In genomic region chr10:79181680-79182079, GRCh38 we compare ENCODE assay signal across 14 cellular contexts.
DNase-seq lines count a peak whose midpoint lies in the region; ATAC-seq and TF ChIP-seq lines count a peak whose summit lies in the region.
"Had no signal": no experiment of that assay in that cellular context is flagged by ENCODE, and none has a peak within 500 bp of the region (broad histone marks: within the 10 kb centered on the region; RNA-seq: fewer than 3 reads in every experiment).

No MANE protein-coding gene starts in this region.

- no peak for TF ChIP-seq EP300 in esophagus muscularis mucosa (IDR thresholded peaks at IDR 0.05)

- no peak for TF ChIP-seq POLR2A in esophagus muscularis mucosa (IDR thresholded peaks at IDR 0.05; ENCODE audit: low read depth)

- H3K4ac ChIP-seq in neuronal stem cell (ENCODE audit: low read length), result no peak overlapping the region

- H3K9me3 ChIP-seq in BE2C, result no peaks in the 10 kb centered on the region
- no peaks in the 10 kb centered on the region for H3K9me3 ChIP-seq in esophagus muscularis mucosa
- H3K9me3 ChIP-seq in neuronal stem cell (replicated peaks in 1 of 2; ENCODE audit: control insufficient read depth in 2 of 2, insufficient read depth in 1 of 2, low read depth in 1 of 2, low read length in 2 of 2), result no peaks in the 10 kb centered on the region
- H3K9me3 ChIP-seq: pancreas had no signal

- H4K91ac ChIP-seq in neuronal stem cell (ENCODE audit: low read depth, low read length, poor library complexity), result no peak overlapping the region

- H3K27me3 ChIP-seq in BE2C (no peaks in the 10 kb centered on the region), esophagus muscularis mucosa (no peaks in the 10 kb centered on the region), neuronal stem cell (ENCODE audit: control insufficient read depth in 3 of 3, insufficient read depth in 3 of 3, low read depth in 1 of 3, low read length in 3 of 3) (no peaks in the 10 kb centered on the region)
- H3K27me3 ChIP-seq: pancreas had no signal

- no peak overlapping the region for H3K27ac Mint-ChIP-seq in activated T-cell treated with anti-CD3 and anti-CD28 coated beads, Interleukin-2, amount 50 U/mL, for 72 hours
- H3K27ac Mint-ChIP-seq: activated T-cell treated with anti-CD3 and anti-CD28 coated beads, Interleukin-2, amount 50 U/mL, for 24 hours had no signal

- no peak overlapping the region for H3K4me3 ChIP-seq in BE2C (ENCODE audit: low read depth, low read length)
- no peak overlapping the region for H3K4me3 ChIP-seq in esophagus muscularis mucosa
- no peak overlapping the region for H3K4me3 ChIP-seq in neuronal stem cell (ENCODE audit: low read length in 2 of 2)
- H3K4me3 ChIP-seq: pancreas had no signal

- intact Hi-C loops in esophagus muscularis mucosa (cut with DNase I), result no loop called here

- no peaks in the 10 kb centered on the region for H3K4me1 Mint-ChIP-seq in activated T-cell treated with anti-CD3 and anti-CD28 coated beads, Interleukin-2, amount 50 U/mL, for 72 hours (ENCODE audit: low read depth)

- H3K4me3 Mint-ChIP-seq in activated T-cell treated with anti-CD3 and anti-CD28 coated beads, Interleukin-2, amount 50 U/mL, for 72 hours, result no peak overlapping the region
- H3K4me3 Mint-ChIP-seq: activated T-cell treated with anti-CD3 and anti-CD28 coated beads, Interleukin-2, amount 50 U/mL, for 24 hours had no signal

- H3K4me2 ChIP-seq in neuronal stem cell (ENCODE audit: insufficient read depth, low read length, poor library complexity, severe bottlenecking), result no peak overlapping the region

- no peak overlapping the region for H4K8ac ChIP-seq in neuronal stem cell (ENCODE audit: low read depth, low read length)

- H3K79me1 ChIP-seq in neuronal stem cell (ENCODE audit: low read depth, low read length), result peaks cover 10% of the 10 kb centered on the region

- H3K36me3 Mint-ChIP-seq in activated T-cell treated with anti-CD3 and anti-CD28 coated beads, Interleukin-2, amount 50 U/mL, for 72 hours (ENCODE audit: insufficient read depth in 2 of 2), result no peaks in the 10 kb centered on the region

- peak overlapping the region; percentile 94 for H2AK5ac ChIP-seq in neuronal stem cell (ENCODE audit: low read depth, low read length)

- H2BK5ac ChIP-seq in neuronal stem cell (ENCODE audit: low read length), result no peak overlapping the region

- no peak overlapping the region for H3K14ac ChIP-seq in neuronal stem cell (ENCODE audit: low read length)

- H3K9me3 Mint-ChIP-seq in activated T-cell treated with anti-CD3 and anti-CD28 coated beads, Interleukin-2, amount 50 U/mL, for 72 hours, result no peaks in the 10 kb centered on the region
- H3K9me3 Mint-ChIP-seq: activated T-cell treated with anti-CD3 and anti-CD28 coated beads, Interleukin-2, amount 50 U/mL, for 24 hours had no signal

- TF ChIP-seq CTCF in BE2C (IDR thresholded peaks at IDR 0.05; ENCODE audit: low read depth, low read length) (no peak), esophagus muscularis mucosa (IDR thresholded peaks at IDR 0.05) (no peak)

- H2AFZ ChIP-seq in neuronal stem cell (ENCODE audit: low read length), result no peak overlapping the region

- H3K36me3 ChIP-seq in BE2C (peaks cover 5% of the 10 kb centered on the region; the same call in 1 of the 2 replicates), esophagus muscularis mucosa (peaks cover 0 to 12% (median 5%) of the 10 kb centered on the region in 4 donors), neuronal stem cell (replicated peaks in 1 of 2; ENCODE audit: control insufficient read depth in 2 of 2, insufficient read depth in 2 of 2, low read length in 2 of 2) (peaks cover 2 to 10% of the 10 kb centered on the region in 2 donors)
- H3K36me3 ChIP-seq: pancreas had no signal

- H3K23ac ChIP-seq in neuronal stem cell (ENCODE audit: low read depth, low read length, poor library complexity), result peak overlapping the region; percentile 45

- no peak overlapping the region for H2BK12ac ChIP-seq in neuronal stem cell (ENCODE audit: low read length)

- H3K4me1 ChIP-seq in BE2C (peaks cover 95% of the 10 kb centered on the region), esophagus muscularis mucosa (peaks cover 100% of the 10 kb centered on the region in 4 donors), neuronal stem cell (ENCODE audit: control insufficient read depth in 2 of 2, insufficient read depth in 1 of 2, low read depth in 1 of 2, low read length in 2 of 2) (peaks cover 69 to 86% of the 10 kb centered on the region in 2 donors)

- peak; percentile 4 for DNase-seq in BE2C
- peak in 2 of 3 experiments; percentile 74 to 83 for DNase-seq in NCI-H1417 (lab: John Stamatoyannopoulos, UW)
- no peak for DNase-seq in esophagus muscularis mucosa (ENCODE audit: extremely low spot score)
- no peak for DNase-seq in neuronal stem cell (ENCODE audit: low spot score)
- no peak for DNase-seq in activated T-cell treated with anti-CD3 and anti-CD28 coated beads, Interleukin-2, amount 50 U/mL, for 72 hours
- DNase-seq in NCI-H1436 treated with DMSO at 0.1 percent for 48 hours (lab: John Stamatoyannopoulos, UW), result no peak
- no peak for DNase-seq in stimulated activated CD4-positive, alpha-beta T cell treated with anti-CD3 and anti-CD28 coated beads, Interleukin-4, amount 100 ng/mL, for 24 hours
- DNase-seq in activated CD8-positive, alpha-beta memory T cell treated with anti-CD3 and anti-CD28 coated beads, Interleukin-2, amount 50 U/mL, for 4 hours, result no peak
- DNase-seq: activated T-cell treated with anti-CD3 and anti-CD28 coated beads, Interleukin-2, amount 50 U/mL, for 24 hours; hippocampal formation; NCI-H1105; NK-92 treated with Interleukin-12 subunit alpha and Interleukin-12 subunit beta, amount 100 ng/mL, for 24 hours; pancreas had no signal

- no peak overlapping the region for H3K9ac ChIP-seq in neuronal stem cell (ENCODE audit: low read depth, low read length, poor library complexity)

- H2BK15ac ChIP-seq in neuronal stem cell (ENCODE audit: low read length), result peak overlapping the region; percentile 7

- peak overlapping the region; percentile 67 to 81 (median 74) for H3K27ac ChIP-seq in esophagus muscularis mucosa (replicated peaks in 1 of 4)
- no peak overlapping the region for H3K27ac ChIP-seq in neuronal stem cell (replicated peaks; ENCODE audit: low read length)

- H2BK120ac ChIP-seq in neuronal stem cell (ENCODE audit: low read depth, low read length), result no peak overlapping the region

- 55% methylated on average over 8 of the region's 8 CpGs for WGBS in esophagus muscularis mucosa
- WGBS in neuronal stem cell (ENCODE audit: extremely low coverage in 2 of 2, insufficient read length in 2 of 2, insufficient replicate concordance in 1 of 2), 2 donors, result no CpG with 5 or more reads among the region's 8 CpGs

- H3K27me3 Mint-ChIP-seq in activated T-cell treated with anti-CD3 and anti-CD28 coated beads, Interleukin-2, amount 50 U/mL, for 72 hours (ENCODE audit: low read depth), result no peaks in the 10 kb centered on the region
- H3K27me3 Mint-ChIP-seq: activated T-cell treated with anti-CD3 and anti-CD28 coated beads, Interleukin-2, amount 50 U/mL, for 24 hours had no signal

- H3K18ac ChIP-seq in neuronal stem cell (ENCODE audit: low read length), result peak overlapping the region; percentile 38

- no peak for ATAC-seq in activated T-cell treated with anti-CD3 and anti-CD28 coated beads, Interleukin-2, amount 50 U/mL, for 72 hours (replicated peaks in 1 of 2)
- ATAC-seq: activated CD4-positive, CD25-positive, alpha-beta regulatory T cell treated with anti-CD3 and anti-CD28 coated beads, Interleukin-2, amount 50 U/mL, for 24 hours had no signal

Comparison
In these comparisons a context has a peak if more than half of its experiments do, and no peak if none do; other contexts are left out.
1. DNase-seq: peak in BE2C (single experiment) and NCI-H1417 (2 of 3); none in esophagus muscularis mucosa (single experiment), neuronal stem cell (single experiment), activated T-cell treated with anti-CD3 and anti-CD28 coated beads, Interleukin-2, amount 50 U/mL, for 72 hours (0 of 2), NCI-H1436 treated with DMSO at 0.1 percent for 48 hours (single experiment), stimulated activated CD4-positive, alpha-beta T cell treated with anti-CD3 and anti-CD28 coated beads, Interleukin-4, amount 100 ng/mL, for 24 hours (single experiment) and activated CD8-positive, alpha-beta memory T cell treated with anti-CD3 and anti-CD28 coated beads, Interleukin-2, amount 50 U/mL, for 4 hours (single experiment).